Comparison of ENCODE assay signal across 1 cellular context in the genomic region with DNA sequence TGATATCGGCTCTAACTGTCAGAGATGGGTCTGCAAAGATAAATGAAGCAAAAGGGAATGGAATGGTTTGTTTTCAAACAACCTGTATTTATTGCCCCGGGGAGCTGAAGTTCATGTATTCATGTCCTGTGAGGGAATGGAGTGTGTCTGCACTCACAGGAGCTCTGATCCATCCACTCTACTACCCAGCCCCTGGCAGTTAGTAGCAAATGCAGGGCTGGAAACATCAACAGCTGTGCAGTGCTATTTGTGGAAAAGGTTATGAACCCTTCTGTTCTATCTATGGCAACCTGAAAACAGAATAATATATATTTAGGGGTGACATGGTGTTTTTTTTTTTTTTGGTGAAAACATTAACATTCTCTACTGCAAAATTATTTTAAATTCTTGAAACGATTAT.
TF ChIP-seq lines count a peak whose summit lies in the region.

No MANE protein-coding gene starts in this region.

TF ChIP-seq in SK-N-SH, 30 proteins besides CTCF, POLR2A, EP300 and RAD21 (continued from another document):
- TF ChIP-seq RXRA (IDR thresholded peaks at IDR 0.05; ENCODE audit: borderline replicate concordance, low read depth) (no peak), GATA2 (CRISPR knock-in tag; IDR thresholded peaks at IDR 0.05) (no peak), MXI1 (IDR thresholded peaks at IDR 0.05; ENCODE audit: low read depth, low read length) (no peak), ELF1 (IDR thresholded peaks at IDR 0.05) (no peak), JUND (IDR thresholded peaks at IDR 0.05) (no peak), GABPA (IDR thresholded peaks at IDR 0.05; ENCODE audit: low read depth) (no peak), CHD2 (IDR thresholded peaks at IDR 0.05; ENCODE audit: low read length, partially characterized antibody) (no peak), YY1 (IDR thresholded peaks at IDR 0.05; ENCODE audit: low read depth) (no peak), TEAD4 (IDR thresholded peaks at IDR 0.05; ENCODE audit: borderline replicate concordance, insufficient read depth) (no peak)
- TF ChIP-seq, protein P1, sequence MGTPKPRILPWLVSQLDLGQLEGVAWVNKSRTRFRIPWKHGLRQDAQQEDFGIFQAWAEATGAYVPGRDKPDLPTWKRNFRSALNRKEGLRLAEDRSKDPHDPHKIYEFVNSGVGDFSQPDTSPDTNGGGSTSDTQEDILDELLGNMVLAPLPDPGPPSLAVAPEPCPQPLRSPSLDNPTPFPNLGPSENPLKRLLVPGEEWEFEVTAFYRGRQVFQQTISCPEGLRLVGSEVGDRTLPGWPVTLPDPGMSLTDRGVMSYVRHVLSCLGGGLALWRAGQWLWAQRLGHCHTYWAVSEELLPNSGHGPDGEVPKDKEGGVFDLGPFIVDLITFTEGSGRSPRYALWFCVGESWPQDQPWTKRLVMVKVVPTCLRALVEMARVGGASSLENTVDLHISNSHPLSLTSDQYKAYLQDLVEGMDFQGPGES (IDR thresholded peaks at IDR 0.05; ENCODE audit: low read depth, low read length): no peak
- TF ChIP-seq, protein P2, sequence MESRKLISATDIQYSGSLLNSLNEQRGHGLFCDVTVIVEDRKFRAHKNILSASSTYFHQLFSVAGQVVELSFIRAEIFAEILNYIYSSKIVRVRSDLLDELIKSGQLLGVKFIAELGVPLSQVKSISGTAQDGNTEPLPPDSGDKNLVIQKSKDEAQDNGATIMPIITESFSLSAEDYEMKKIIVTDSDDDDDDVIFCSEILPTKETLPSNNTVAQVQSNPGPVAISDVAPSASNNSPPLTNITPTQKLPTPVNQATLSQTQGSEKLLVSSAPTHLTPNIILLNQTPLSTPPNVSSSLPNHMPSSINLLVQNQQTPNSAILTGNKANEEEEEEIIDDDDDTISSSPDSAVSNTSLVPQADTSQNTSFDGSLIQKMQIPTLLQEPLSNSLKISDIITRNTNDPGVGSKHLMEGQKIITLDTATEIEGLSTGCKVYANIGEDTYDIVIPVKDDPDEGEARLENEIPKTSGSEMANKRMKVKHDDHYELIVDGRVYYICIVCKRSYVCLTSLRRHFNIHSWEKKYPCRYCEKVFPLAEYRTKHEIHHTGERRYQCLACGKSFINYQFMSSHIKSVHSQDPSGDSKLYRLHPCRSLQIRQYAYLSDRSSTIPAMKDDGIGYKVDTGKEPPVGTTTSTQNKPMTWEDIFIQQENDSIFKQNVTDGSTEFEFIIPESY (IDR thresholded peaks at IDR 0.05; ENCODE audit: borderline replicate concordance, low read depth): no peak
- TF ChIP-seq, protein P3, sequence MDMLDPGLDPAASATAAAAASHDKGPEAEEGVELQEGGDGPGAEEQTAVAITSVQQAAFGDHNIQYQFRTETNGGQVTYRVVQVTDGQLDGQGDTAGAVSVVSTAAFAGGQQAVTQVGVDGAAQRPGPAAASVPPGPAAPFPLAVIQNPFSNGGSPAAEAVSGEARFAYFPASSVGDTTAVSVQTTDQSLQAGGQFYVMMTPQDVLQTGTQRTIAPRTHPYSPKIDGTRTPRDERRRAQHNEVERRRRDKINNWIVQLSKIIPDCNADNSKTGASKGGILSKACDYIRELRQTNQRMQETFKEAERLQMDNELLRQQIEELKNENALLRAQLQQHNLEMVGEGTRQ (IDR thresholded peaks at IDR 0.05; ENCODE audit: borderline replicate concordance, low read depth, low read length): no peak
TF ChIP-seq in SK-N-SH: peak in this region for 0.
